1 cellular context compared by ENCODE assay signal in genomic region chr4:175954685-175955084, GRCh38.
TF ChIP-seq lines count a peak whose summit lies in the region.

No MANE protein-coding gene starts in this region.

TF ChIP-seq in HepG2, 621 proteins besides CTCF, POLR2A, EP300 and RAD21 (continued from another document):
- TF ChIP-seq ZNF383 (CRISPR knock-in tag; IDR thresholded peaks at IDR 0.05; ENCODE audit: borderline replicate concordance), result no peak
